Comparison of ENCODE assay signal across 8 cellular contexts in genomic region chr10:119104653-119105024, GRCh38. TPM values are rescaled to one million over a fixed set of nuclear protein-coding genes. Genes with fewer than 3 reads are reported as not detected.
DNase-seq lines count a peak whose midpoint lies in the region; ATAC-seq and TF ChIP-seq lines count a peak whose summit lies in the region.

No MANE protein-coding gene starts in this region.

- H4K91ac ChIP-seq in trophoblast cell (ENCODE audit: low read depth, low read length) = peak overlapping the region; percentile 90

- peak overlapping the region; percentile 51 for H2AK5ac ChIP-seq in trophoblast cell (ENCODE audit: low read length)

- H3K9ac ChIP-seq in trophoblast cell (ENCODE audit: low read length) = peak overlapping the region; percentile 93

- peaks cover 8 to 14% of the 10 kb centered on the region in 2 donors for H3K36me3 Mint-ChIP-seq in CD4-positive, alpha-beta memory T cell
- H3K36me3 Mint-ChIP-seq in activated CD4-positive, alpha-beta memory T cell treated with anti-CD3 and anti-CD28 coated beads for 36 hours = peaks cover 7% of the 10 kb centered on the region

- H3K79me1 ChIP-seq in trophoblast cell (ENCODE audit: low read length) = peaks cover 17% of the 10 kb centered on the region

- peak overlapping the region; percentile 72 to 85 (median 78) for H3K4me3 Mint-ChIP-seq in CD4-positive, alpha-beta memory T cell
- peak overlapping the region; percentile 75 for H3K4me3 Mint-ChIP-seq in activated CD4-positive, alpha-beta memory T cell treated with anti-CD3 and anti-CD28 coated beads for 36 hours

- peak overlapping the region; percentile 61 for H2BK5ac ChIP-seq in trophoblast cell (ENCODE audit: low read depth, low read length, poor library complexity)

- H3K27me3 Mint-ChIP-seq in CD4-positive, alpha-beta memory T cell = no peaks in the 10 kb centered on the region
- no peaks in the 10 kb centered on the region for H3K27me3 Mint-ChIP-seq in activated CD4-positive, alpha-beta memory T cell treated with anti-CD3 and anti-CD28 coated beads for 36 hours

- peaks cover 11% of the 10 kb centered on the region for H3K79me2 ChIP-seq in trophoblast cell (ENCODE audit: control insufficient read depth, insufficient read depth, low read length, poor library complexity)

- H3K4me1 ChIP-seq in CD4-positive, alpha-beta memory T cell (ENCODE audit: insufficient read depth, low read length) = peaks cover 34% of the 10 kb centered on the region
- H3K4me1 ChIP-seq in HEK293 (ENCODE audit: control insufficient read depth, insufficient read depth, low read length) (peaks cover 6% of the 10 kb centered on the region), trophoblast cell (ENCODE audit: control insufficient read depth in 1 of 2, insufficient read depth in 2 of 2, low read length in 2 of 2) (peaks cover 3 to 8% of the 10 kb centered on the region in 2 experiments)

- no peak for TF ChIP-seq CTCF in HEK293 (tag by site-specific recombination; IDR thresholded peaks at IDR 0.05)

- peak overlapping the region; percentile 91 for H3K4ac ChIP-seq in trophoblast cell (ENCODE audit: low read depth, low read length)

- peaks cover 4% of the 10 kb centered on the region for H3K36me3 ChIP-seq in CD4-positive, alpha-beta memory T cell (ENCODE audit: insufficient read depth, low read length)
- peaks cover 23 to 40% of the 10 kb centered on the region in 2 experiments; a peak in 2 of 3 replicates for H3K36me3 ChIP-seq in HEK293 (ENCODE audit: control insufficient read depth in 2 of 2, insufficient read depth in 1 of 2, low read length in 2 of 2)
- H3K36me3 ChIP-seq in trophoblast cell (ENCODE audit: control insufficient read depth in 1 of 2, insufficient read depth in 2 of 2, low read length in 2 of 2) = peaks cover 10 to 11% of the 10 kb centered on the region in 2 experiments

- H4K8ac ChIP-seq in trophoblast cell (ENCODE audit: low read depth, low read length) = peak overlapping the region; percentile 94

- peak overlapping the region in 3 of 7 donors; percentile 36 to 81 (median 70) for H3K27ac Mint-ChIP-seq in CD4-positive, alpha-beta memory T cell
- H3K27ac Mint-ChIP-seq in activated CD4-positive, alpha-beta memory T cell treated with anti-CD3 and anti-CD28 coated beads for 36 hours = no peak overlapping the region

- H4K12ac ChIP-seq in trophoblast cell (ENCODE audit: low read depth, low read length) = peak overlapping the region; percentile 86

- H3K27ac ChIP-seq in CD4-positive, alpha-beta memory T cell (ENCODE audit: low read depth, low read length) = peak overlapping the region; percentile 54
- H3K27ac ChIP-seq in HEK293 (ENCODE audit: extremely low read depth, low read depth, low read length) = peak overlapping the region; percentile 71; the same call in 1 of the 2 replicates
- peak overlapping the region; percentile 85 for H3K27ac ChIP-seq in trophoblast cell (ENCODE audit: low read depth, low read length)

- H3K14ac ChIP-seq in trophoblast cell (ENCODE audit: low read length) = peak overlapping the region; percentile 98

- peaks cover 14 to 46% (median 35%) of the 10 kb centered on the region in 4 donors for H3K4me1 Mint-ChIP-seq in CD4-positive, alpha-beta memory T cell
- peaks cover 20% of the 10 kb centered on the region for H3K4me1 Mint-ChIP-seq in activated CD4-positive, alpha-beta memory T cell treated with anti-CD3 and anti-CD28 coated beads for 36 hours (ENCODE audit: low read depth)

- no peak overlapping the region for H3K23ac ChIP-seq in trophoblast cell (ENCODE audit: low read length)

- no peaks in the 10 kb centered on the region for H3K27me3 ChIP-seq in CD4-positive, alpha-beta memory T cell (ENCODE audit: insufficient read depth, low read length)
- H3K27me3 ChIP-seq in trophoblast cell (ENCODE audit: insufficient read depth, low read length) = no peaks in the 10 kb centered on the region

- peak overlapping the region; percentile 2 for H2BK12ac ChIP-seq in trophoblast cell (ENCODE audit: low read length)

- peak overlapping the region; percentile 97 for H2AFZ ChIP-seq in trophoblast cell (ENCODE audit: insufficient read depth, low read length, poor library complexity)

- H3K4me2 ChIP-seq in trophoblast cell (ENCODE audit: low read length) = peak overlapping the region; percentile 80

- ATAC-seq in GM18868 (IDR thresholded peaks at IDR 0.05; ENCODE audit: unreplicated experiment) = no peak
- no peak for ATAC-seq in GM21367 (IDR thresholded peaks at IDR 0.05; ENCODE audit: unreplicated experiment)

- POLR2A ChIA-PET in CD4-positive, alpha-beta memory T cell (lab: Charles Lee; ENCODE audit: partially characterized antibody) = interaction anchor here (1.1 to 9.3 kb wide), 15 partner anchors 11 to 102 kb away, joined by 4 to 179 read pairs (median 8); partner anchors contain the start of genes EIF3A, GRK5, NANOS1 and SFXN4
- POLR2A ChIA-PET in HEK293 (lab: Yijun Ruan, JAX) = interaction anchor here (0.8 to 2.5 kb wide), 6 partner anchors 11 to 350 kb away, joined by 3 to 19 read pairs (median 7); partner anchors contain the start of genes CACUL1 and EIF3A
- POLR2A ChIA-PET in activated CD4-positive, alpha-beta memory T cell treated with anti-CD3 and anti-CD28 coated beads for 36 hours (lab: Charles Lee) = interaction anchor here (0.8 to 1.8 kb wide), 8 partner anchors 9 to 201 kb away, joined by 3 to 14 read pairs (median 4); partner anchors contain the start of gene EIF3A

- H2BK120ac ChIP-seq in trophoblast cell (ENCODE audit: insufficient read depth, low read length, poor library complexity) = peak overlapping the region; percentile 97

- H3K4me3 ChIP-seq in CD4-positive, alpha-beta memory T cell (ENCODE audit: low read length in 2 of 2) = peak overlapping the region; percentile 52 to 59
- H3K4me3 ChIP-seq in HEK293 (ENCODE audit: low read depth, low read length) (peak overlapping the region; percentile 65), trophoblast cell (ENCODE audit: low read depth, low read length) (peak overlapping the region; percentile 94)

- H3K9me3 ChIP-seq in CD4-positive, alpha-beta memory T cell (ENCODE audit: control insufficient read depth in 1 of 2, low read length in 2 of 2) = no peaks in the 10 kb centered on the region
- H3K9me3 ChIP-seq in HEK293 (ENCODE audit: control insufficient read depth, insufficient read depth, low read depth, low read length) (no peaks in the 10 kb centered on the region), trophoblast cell (ENCODE audit: insufficient read depth, low read depth, low read length) (no peaks in the 10 kb centered on the region)

- DNase-seq in CD4-positive, alpha-beta memory T cell = peak in 1 of 5 donors; percentile 47
- peak; percentile 31 for DNase-seq in activated CD4-positive, alpha-beta memory T cell treated with anti-CD3 and anti-CD28 coated beads for 36 hours
- DNase-seq in globus pallidus (ENCODE audit: low spot score) = peak; percentile 24
- no peak for DNase-seq in trophoblast cell
- no peak for DNase-seq in KG1 (lab: John Stamatoyannopoulos, UW)

- no CpG with 5 or more reads among the region's 22 CpGs for WGBS in trophoblast cell (ENCODE audit: extremely low coverage, insufficient coverage, insufficient read length)

- intact Hi-C loops in CD4-positive, alpha-beta memory T cell (cut with micrococcal nuclease) = loop anchor here (1.0 to 5.0 kb wide), 4 partner anchors 13 to 623 kb away; partner anchors contain the start of genes EIF3A, INPP5F and SFXN4
- intact Hi-C loops in activated CD4-positive, alpha-beta memory T cell treated with anti-CD3 and anti-CD28 coated beads for 36 hours (cut with micrococcal nuclease) = loop anchor here (1.0 kb wide), 3 partner anchors 14 to 27 kb away; partner anchors contain the start of gene EIF3A

- CTCF ChIA-PET in CD4-positive, alpha-beta memory T cell (lab: Charles Lee; ENCODE audit: partially characterized antibody) = interaction anchor here (1.0 to 2.9 kb wide), 10 partner anchors 10 to 60 kb away, joined by 3 to 11 read pairs (median 4); partner anchors contain the start of gene EIF3A
- CTCF ChIA-PET in HEK293 (lab: Yijun Ruan, JAX) = interaction anchor here (0.6 to 0.7 kb wide), 4 partner anchors 17 to 491 kb away, joined by 3 read pairs; no protein-coding TSS in a partner anchor
- CTCF ChIA-PET in activated CD4-positive, alpha-beta memory T cell treated with anti-CD3 and anti-CD28 coated beads for 36 hours (lab: Charles Lee) = interaction anchor here (0.9 to 1.8 kb wide), 5 partner anchors 19 to 341 kb away, joined by 3 to 7 read pairs (median 5); no protein-coding TSS in a partner anchor

- H3K9me3 Mint-ChIP-seq in CD4-positive, alpha-beta memory T cell = no peaks in the 10 kb centered on the region
- H3K9me3 Mint-ChIP-seq in activated CD4-positive, alpha-beta memory T cell treated with anti-CD3 and anti-CD28 coated beads for 36 hours = no peaks in the 10 kb centered on the region

- peak overlapping the region; percentile 99 for H3K18ac ChIP-seq in trophoblast cell (ENCODE audit: low read length)

TF ChIP-seq in HEK293, 187 proteins besides CTCF, POLR2A, EP300 and RAD21 (continues in another document):
- TF ChIP-seq, protein P1, sequence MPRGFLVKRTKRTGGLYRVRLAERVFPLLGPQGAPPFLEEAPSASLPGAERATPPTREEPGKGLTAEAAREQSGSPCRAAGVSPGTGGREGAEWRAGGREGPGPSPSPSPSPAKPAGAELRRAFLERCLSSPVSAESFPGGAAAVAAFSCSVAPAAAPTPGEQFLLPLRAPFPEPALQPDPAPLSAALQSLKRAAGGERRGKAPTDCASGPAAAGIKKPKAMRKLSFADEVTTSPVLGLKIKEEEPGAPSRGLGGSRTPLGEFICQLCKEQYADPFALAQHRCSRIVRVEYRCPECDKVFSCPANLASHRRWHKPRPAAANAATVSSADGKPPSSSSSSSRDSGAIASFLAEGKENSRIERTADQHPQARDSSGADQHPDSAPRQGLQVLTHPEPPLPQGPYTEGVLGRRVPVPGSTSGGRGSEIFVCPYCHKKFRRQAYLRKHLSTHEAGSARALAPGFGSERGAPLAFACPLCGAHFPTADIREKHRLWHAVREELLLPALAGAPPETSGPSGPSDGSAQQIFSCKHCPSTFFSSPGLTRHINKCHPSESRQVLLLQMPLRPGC (tag by site-specific recombination; IDR thresholded peaks at IDR 0.05) = peak; percentile 44; the same call in 1 of the 2 replicates
- TF ChIP-seq ZNF510 (tag by site-specific recombination; IDR thresholded peaks at IDR 0.05; ENCODE audit: insufficient replicate concordance) (no peak), KLF9 (tag by site-specific recombination; IDR thresholded peaks at IDR 0.05; ENCODE audit: low read depth) (peak; percentile 36; the same call in 1 of the 2 replicates), ZNF791 (tag by site-specific recombination; IDR thresholded peaks at IDR 0.05) (no peak), ZNF433 (tag by site-specific recombination; IDR thresholded peaks at IDR 0.05; ENCODE audit: low read depth) (no peak)

RNA-seq across cellular contexts. Expression of gene DENND10, which starts 0.7 kb away (rescaled TPM):
- 10 to 100 TPM; 48.0 to 53.4 TPM for total RNA-seq in CD4-positive, alpha-beta memory T cell
- polyA plus RNA-seq in CD4-positive, alpha-beta memory T cell = 10 to 100 TPM; 54.9 to 76.7 TPM
- 10 to 100 TPM; 29.8 to 31.4 TPM for total RNA-seq in activated CD4-positive, alpha-beta memory T cell treated with anti-CD3 and anti-CD28 coated beads for 36 hours
- polyA plus RNA-seq in trophoblast cell (2013) = 63.7 and 65.3 TPM in 2 replicates

RNA-seq across cellular contexts. Expression of gene EIF3A, which starts 24.0 kb away (rescaled TPM):
- 100 to 1,000 TPM; 122 to 129 TPM for total RNA-seq in CD4-positive, alpha-beta memory T cell
- polyA plus RNA-seq in CD4-positive, alpha-beta memory T cell = 10 to 100 TPM; 29.8 to 81.7 TPM
- total RNA-seq in activated CD4-positive, alpha-beta memory T cell treated with anti-CD3 and anti-CD28 coated beads for 36 hours = 100 to 1,000 TPM; 143 to 148 TPM
- polyA plus RNA-seq in trophoblast cell (2013) = 155 and 157 TPM in 2 replicates

Comparison
In these comparisons a context has a peak if more than half of its experiments do, and no peak if none do; other contexts are left out.
1. DNase-seq: peak in activated CD4-positive, alpha-beta memory T cell treated with anti-CD3 and anti-CD28 coated beads for 36 hours (single experiment) and globus pallidus (single experiment); none in trophoblast cell (0 of 2) and KG1 (single experiment).
2. Peak in every context shown above with its lines, with median percentiles within 50 percentile points of each other: H3K27ac ChIP-seq and H3K4me3 ChIP-seq.